In genomic region chr14:52729925-52730707, GRCh38 we compare ENCODE assay signal across 8 cellular contexts.
A peak's percentile ranks its signal among the peaks of the same experiment; 100 is the strongest.
DNase-seq lines count a peak whose midpoint lies in the region; ATAC-seq lines count a peak whose summit lies in the region.

Gene STYX (plus strand): TSS chr14:52730166. CDS start chr14:52730475, 309 bp downstream.

- H3K27me3 Mint-ChIP-seq in activated naive CD4-positive, alpha-beta T cell treated with anti-CD3 and anti-CD28 coated beads, Interleukin-2, amount 10 ng/mL, durations not matched to agents 7 days and 5 days: no peaks in the 10 kb centered on the region

- DNase-seq in NCI-H1048 (lab: John Stamatoyannopoulos, UW): peak; percentile 97
- peak; percentile 53 for DNase-seq in SK-N-MC (ENCODE audit: low read depth, low spot score)
- peak; percentile 98 for DNase-seq in activated naive CD4-positive, alpha-beta T cell treated with anti-CD3 and anti-CD28 coated beads, Interleukin-2, amount 10 ng/mL, durations not matched to agents 7 days and 5 days
- DNase-seq in germinal center (ENCODE audit: low spot score): peak; percentile 90
- peak; percentile 81 for DNase-seq in non-pigmented ciliary epithelial cell (ENCODE audit: low read depth)
- peak; percentile 71 to 99 (median 95) for DNase-seq in substantia nigra (lab: John Stamatoyannopoulos, UW)

- ATAC-seq in HG02588 (IDR thresholded peaks at IDR 0.05; ENCODE audit: unreplicated experiment): peak; percentile 92

- H3K36me3 Mint-ChIP-seq in activated naive CD4-positive, alpha-beta T cell treated with anti-CD3 and anti-CD28 coated beads, Interleukin-2, amount 10 ng/mL, durations not matched to agents 7 days and 5 days: peaks cover 45% of the 10 kb centered on the region

- no peaks in the 10 kb centered on the region for H3K9me3 Mint-ChIP-seq in activated naive CD4-positive, alpha-beta T cell treated with anti-CD3 and anti-CD28 coated beads, Interleukin-2, amount 10 ng/mL, durations not matched to agents 7 days and 5 days

- H3K27ac ChIP-seq in SK-N-MC (peak within 1 kb of the TSS; percentile 42; the same call in 1 of the 2 replicates), substantia nigra (ENCODE audit: low read depth, low read length, poor library complexity, severe bottlenecking) (peak within 1 kb of the TSS; percentile 77)

- peaks cover 44% of the 10 kb centered on the region for H3K36me3 ChIP-seq in SK-N-MC (ENCODE audit: insufficient read depth, low read length)

- H3K27ac Mint-ChIP-seq in activated naive CD4-positive, alpha-beta T cell treated with anti-CD3 and anti-CD28 coated beads, Interleukin-2, amount 10 ng/mL, durations not matched to agents 7 days and 5 days: peak within 1 kb of the TSS; percentile 89

- H3K4me1 Mint-ChIP-seq in activated naive CD4-positive, alpha-beta T cell treated with anti-CD3 and anti-CD28 coated beads, Interleukin-2, amount 10 ng/mL, durations not matched to agents 7 days and 5 days: peaks cover 41% of the 10 kb centered on the region

- CTCF ChIA-PET in activated naive CD4-positive, alpha-beta T cell treated with anti-CD3 and anti-CD28 coated beads, Interleukin-2, amount 10 ng/mL, durations not matched to agents 7 days and 5 days (lab: Charles Lee): no interaction called here

- H3K9ac ChIP-seq in SK-N-MC (ENCODE audit: insufficient read length): peak within 1 kb of the TSS; percentile 82

- peak within 1 kb of the TSS; percentile 95 for H3K4me3 Mint-ChIP-seq in activated naive CD4-positive, alpha-beta T cell treated with anti-CD3 and anti-CD28 coated beads, Interleukin-2, amount 10 ng/mL, durations not matched to agents 7 days and 5 days

- H3K4me3 ChIP-seq in GM08714 (ENCODE audit: low read length): peak within 1 kb of the TSS; percentile 81
- H3K4me3 ChIP-seq in SK-N-MC: peak within 1 kb of the TSS; percentile 89

- H3K9me3 ChIP-seq in SK-N-MC (ENCODE audit: low read depth, low read length): no peaks in the 10 kb centered on the region

Comparison
In these comparisons a context has a peak if more than half of its experiments do, and no peak if none do; other contexts are left out.
1. Peak in every context shown above with its lines: DNase-seq, ATAC-seq, H3K4me3 ChIP-seq and H3K27ac ChIP-seq.